12 cellular contexts compared by ENCODE assay signal in the genomic region with DNA sequence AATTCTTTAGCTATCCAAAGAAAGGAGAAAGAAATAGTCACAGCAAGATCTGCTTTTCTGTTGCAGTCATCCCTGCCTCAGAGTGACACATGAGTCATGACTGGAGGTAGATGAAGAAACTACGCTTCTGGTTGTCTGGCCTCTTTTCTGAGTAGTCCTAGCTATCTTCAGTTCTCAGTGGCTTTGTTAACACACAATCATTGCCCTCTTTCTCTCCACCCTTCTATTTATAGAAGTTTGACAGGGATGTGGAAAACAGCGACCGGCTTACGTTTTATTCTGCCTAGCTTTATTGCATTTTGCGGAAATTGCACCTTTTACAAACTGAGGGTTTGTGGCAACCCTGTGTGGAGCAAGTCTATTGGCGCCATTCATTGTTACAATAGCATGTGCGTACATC. TPM values are rescaled to one million over a fixed set of nuclear protein-coding genes. Genes with fewer than 3 reads are reported as not detected.
A peak's percentile ranks its signal among the peaks of the same experiment; 100 is the strongest.
DNase-seq lines count a peak whose midpoint lies in the region; ATAC-seq lines count a peak whose summit lies in the region.
"Had no signal": no experiment of that assay in that cellular context is flagged by ENCODE, and none has a peak within 500 bp of the region (broad histone marks: within the 10 kb centered on the region; RNA-seq: fewer than 3 reads in every experiment).

No MANE protein-coding gene starts in this region.

- peak; percentile 88 for ATAC-seq in central memory CD8-positive, alpha-beta T cell (replicated peaks; ENCODE audit: extremely low read depth, poor library complexity, severe bottlenecking)
- peak; percentile 90 to 92 for ATAC-seq in natural killer cell treated with Interleukin-12 subunit alpha and Interleukin-12 subunit beta and Interleukin-15 and Interleukin-18, amount 100 ng/mL, for 72 hours
- ATAC-seq in HG03565 (IDR thresholded peaks at IDR 0.05; ENCODE audit: unreplicated experiment) (no peak), Right ventricle myocardium superior (ENCODE audit: poor library complexity) (no peak)
- ATAC-seq: psoas muscle had no signal

- DNase-seq in Kasumi-1 (lab: John Stamatoyannopoulos, UW) = peak; percentile 1 to 22
- peak; percentile 98 for DNase-seq in SIG-M5 treated with dmso at 0.1 percent for 504 hours (lab: John Stamatoyannopoulos, UW; ENCODE audit: unreplicated experiment)
- peak in 1 of 2 donors; percentile 11 for DNase-seq in central memory CD8-positive, alpha-beta T cell (ENCODE audit: low spot score in 2 of 2)
- no peak for DNase-seq in natural killer cell treated with Interleukin-12 subunit alpha and Interleukin-12 subunit beta and Interleukin-15 and Interleukin-18, amount 100 ng/mL, for 72 hours (ENCODE audit: low spot score)
- DNase-seq in NCI-H526 (lab: John Stamatoyannopoulos, UW) = no peak
- DNase-seq in Right ventricle myocardium superior = no peak
- DNase-seq: endodermal cell, H7, hippocampal formation, psoas muscle, SJCRH30 had no signal

- no peaks in the 10 kb centered on the region for H3K36me3 Mint-ChIP-seq in central memory CD8-positive, alpha-beta T cell (ENCODE audit: insufficient read depth)
- peaks cover 3% of the 10 kb centered on the region for H3K36me3 Mint-ChIP-seq in natural killer cell treated with Interleukin-12 subunit alpha and Interleukin-12 subunit beta and Interleukin-15 and Interleukin-18, amount 100 ng/mL, for 72 hours

- peaks cover 9% of the 10 kb centered on the region for H3K4me1 Mint-ChIP-seq in central memory CD8-positive, alpha-beta T cell
- peaks cover 19 to 50% of the 10 kb centered on the region in 2 donors for H3K4me1 Mint-ChIP-seq in natural killer cell treated with Interleukin-12 subunit alpha and Interleukin-12 subunit beta and Interleukin-15 and Interleukin-18, amount 100 ng/mL, for 72 hours (ENCODE audit: low read depth in 2 of 2)

- no peaks in the 10 kb centered on the region for H3K27me3 Mint-ChIP-seq in central memory CD8-positive, alpha-beta T cell
- no peaks in the 10 kb centered on the region for H3K27me3 Mint-ChIP-seq in natural killer cell treated with Interleukin-12 subunit alpha and Interleukin-12 subunit beta and Interleukin-15 and Interleukin-18, amount 100 ng/mL, for 72 hours

- H3K27ac Mint-ChIP-seq in central memory CD8-positive, alpha-beta T cell (ENCODE audit: low read depth) = peak overlapping the region; percentile 62
- peak overlapping the region; percentile 73 to 88 for H3K27ac Mint-ChIP-seq in natural killer cell treated with Interleukin-12 subunit alpha and Interleukin-12 subunit beta and Interleukin-15 and Interleukin-18, amount 100 ng/mL, for 72 hours
- H3K27ac Mint-ChIP-seq: endodermal cell had no signal

- no peak overlapping the region for H3K4me3 Mint-ChIP-seq in central memory CD8-positive, alpha-beta T cell
- H3K4me3 Mint-ChIP-seq in natural killer cell treated with Interleukin-12 subunit alpha and Interleukin-12 subunit beta and Interleukin-15 and Interleukin-18, amount 100 ng/mL, for 72 hours = peak overlapping the region; percentile 64
- H3K4me3 Mint-ChIP-seq: endodermal cell had no signal

- peaks cover 3% of the 10 kb centered on the region for H3K9me3 Mint-ChIP-seq in central memory CD8-positive, alpha-beta T cell
- peaks cover 2% of the 10 kb centered on the region for H3K9me3 Mint-ChIP-seq in natural killer cell treated with Interleukin-12 subunit alpha and Interleukin-12 subunit beta and Interleukin-15 and Interleukin-18, amount 100 ng/mL, for 72 hours

- intact Hi-C loops in Right ventricle myocardium superior (cut with DNase I) = no loop called here

RNA-seq across cellular contexts. Expression of a gene that starts 26.7 kb away (rescaled TPM):
- 100 to 1,000 TPM in 1 of 2 donors, 10 to 100 TPM in 1; 81.6 to 107 TPM for total RNA-seq in natural killer cell treated with Interleukin-12 subunit alpha and Interleukin-12 subunit beta and Interleukin-15 and Interleukin-18, amount 100 ng/mL, for 72 hours
- 8.3 TPM for total RNA-seq in Right ventricle myocardium superior

Comparison
In these comparisons a context has a peak if more than half of its experiments do, and no peak if none do; other contexts are left out.
1. DNase-seq: peak in Kasumi-1 (2 of 2) and SIG-M5 treated with dmso at 0.1 percent for 504 hours (single experiment); none in natural killer cell treated with Interleukin-12 subunit alpha and Interleukin-12 subunit beta and Interleukin-15 and Interleukin-18, amount 100 ng/mL, for 72 hours (single experiment), NCI-H526 (0 of 2) and Right ventricle myocardium superior (single experiment).
2. ATAC-seq: peak in central memory CD8-positive, alpha-beta T cell (single experiment) and natural killer cell treated with Interleukin-12 subunit alpha and Interleukin-12 subunit beta and Interleukin-15 and Interleukin-18, amount 100 ng/mL, for 72 hours (2 of 2); none in HG03565 (single experiment) and Right ventricle myocardium superior (single experiment).